In the genomic region with DNA sequence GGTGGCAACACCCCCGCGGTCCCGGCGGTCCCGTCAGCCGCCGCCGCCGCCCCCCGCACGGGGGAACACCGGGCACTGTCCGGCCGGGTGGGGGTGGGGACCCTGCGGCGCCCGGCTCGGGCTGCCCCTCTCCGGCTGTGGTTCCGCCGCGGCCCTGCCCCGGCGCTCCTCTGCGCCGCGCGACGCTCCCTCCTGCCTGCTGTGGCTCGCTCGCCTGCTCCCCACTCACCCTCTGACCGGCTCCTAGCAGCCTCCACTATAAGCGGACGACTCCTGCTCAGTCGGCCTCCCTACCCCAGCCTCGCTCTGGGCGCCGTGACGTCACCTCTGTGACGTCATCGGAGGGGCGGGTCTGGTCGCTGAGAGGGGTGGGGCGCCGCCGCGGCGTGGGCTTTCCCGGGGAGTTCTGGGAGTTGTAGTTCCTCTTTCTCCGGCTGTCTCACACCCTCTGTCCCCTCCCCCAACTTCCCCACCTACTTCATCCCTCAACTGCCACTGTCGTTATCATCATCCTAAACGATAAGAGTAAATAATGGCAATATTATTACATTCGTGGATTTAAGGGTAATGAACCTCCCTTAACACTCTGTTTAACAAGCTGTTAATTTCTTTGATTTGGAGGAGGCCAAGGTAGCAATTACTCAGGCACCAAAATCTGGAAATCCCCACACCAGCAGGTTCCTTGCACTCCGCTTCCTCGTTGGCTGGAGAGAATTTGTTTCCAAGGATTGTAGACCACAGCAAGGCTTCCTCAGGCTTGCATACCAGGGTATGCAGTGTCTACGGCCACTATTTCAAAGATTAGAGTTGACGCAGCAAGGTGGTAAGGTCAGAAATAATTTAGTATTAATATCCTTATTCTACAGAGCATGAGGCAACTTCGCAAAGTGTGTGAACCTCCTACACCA, we compare ENCODE assay signal across 8 cellular contexts. TPM values are rescaled to one million over a fixed set of nuclear protein-coding genes. Genes with fewer than 3 reads are reported as not detected.
DNase-seq lines count a peak whose midpoint lies in the region; ATAC-seq and TF ChIP-seq lines count a peak whose summit lies in the region.

A gene (minus strand): TSS at position 308 of the 908 bp plus-strand sequence. CDS start 405 bp downstream, outside the sequence.

- peaks cover 2% of the 10 kb centered on the region for H3K36me3 Mint-ChIP-seq in activated CD4-positive, alpha-beta T cell treated with anti-CD3 and anti-CD28 coated beads, Interleukin-2, amount 10 ng/mL, durations not matched to agents 7 days and 5 days (ENCODE audit: low read depth)

- H3K9me3 Mint-ChIP-seq in activated CD4-positive, alpha-beta T cell treated with anti-CD3 and anti-CD28 coated beads, Interleukin-2, amount 10 ng/mL, durations not matched to agents 7 days and 5 days = no peaks in the 10 kb centered on the region

- DNase-seq in AML-193 (lab: John Stamatoyannopoulos, UW) = peak; percentile 56 to 59
- peak; percentile 89 for DNase-seq in GM19238 (ENCODE audit: insufficient read length, low spot score)
- DNase-seq in NCI-H526 treated with DMSO at 0.1 percent for 48 hours (lab: John Stamatoyannopoulos, UW) = peak; percentile 87
- DNase-seq in activated CD4-positive, alpha-beta T cell treated with anti-CD3 and anti-CD28 coated beads, Interleukin-2, amount 10 ng/mL, durations not matched to agents 7 days and 5 days = peak; percentile 90
- DNase-seq in coronary artery (ENCODE audit: low spot score) = peak; percentile 94
- peak; percentile 96 for DNase-seq in left lobe of liver (ENCODE audit: low spot score)
- DNase-seq in stimulated activated CD4-positive, alpha-beta T cell treated with anti-CD3 and anti-CD28 coated beads, Interleukin-2, amount 100 ng/mL, for 24 hours = peak; percentile 93 to 94

- ATAC-seq in HG03457 (IDR thresholded peaks at IDR 0.05; ENCODE audit: unreplicated experiment) = peak; percentile 48
- peak; percentile 81 for ATAC-seq in left lobe of liver

- peaks cover 14% of the 10 kb centered on the region for H3K4me1 Mint-ChIP-seq in activated CD4-positive, alpha-beta T cell treated with anti-CD3 and anti-CD28 coated beads, Interleukin-2, amount 10 ng/mL, durations not matched to agents 7 days and 5 days

- peak within 1 kb of the TSS; percentile 100 for H3K27ac Mint-ChIP-seq in activated CD4-positive, alpha-beta T cell treated with anti-CD3 and anti-CD28 coated beads, Interleukin-2, amount 10 ng/mL, durations not matched to agents 7 days and 5 days

- peak within 1 kb of the TSS; percentile 98 to 99 for H3K27ac ChIP-seq in coronary artery

- CTCF ChIA-PET in activated CD4-positive, alpha-beta T cell treated with anti-CD3 and anti-CD28 coated beads, Interleukin-2, amount 10 ng/mL, durations not matched to agents 7 days and 5 days (lab: Charles Lee) = no interaction called here

- H3K27me3 Mint-ChIP-seq in activated CD4-positive, alpha-beta T cell treated with anti-CD3 and anti-CD28 coated beads, Interleukin-2, amount 10 ng/mL, durations not matched to agents 7 days and 5 days = no peaks in the 10 kb centered on the region

- H3K4me3 ChIP-seq in coronary artery = peak within 1 kb of the TSS; percentile 96

- POLR2A ChIA-PET in activated CD4-positive, alpha-beta T cell treated with anti-CD3 and anti-CD28 coated beads, Interleukin-2, amount 10 ng/mL, durations not matched to agents 7 days and 5 days (lab: Charles Lee) = no interaction called here

- no peak for TF ChIP-seq CTCF in coronary artery (IDR thresholded peaks at IDR 0.05)

- H3K4me3 Mint-ChIP-seq in activated CD4-positive, alpha-beta T cell treated with anti-CD3 and anti-CD28 coated beads, Interleukin-2, amount 10 ng/mL, durations not matched to agents 7 days and 5 days = peak within 1 kb of the TSS; percentile 97

RNA-seq across cellular contexts. Expression of the gene that starts here (rescaled TPM):
- total RNA-seq in activated CD4-positive, alpha-beta T cell treated with anti-CD3 and anti-CD28 coated beads, Interleukin-2, amount 10 ng/mL, durations not matched to agents 7 days and 5 days = 10 to 100 TPM; 34.9 to 40.3 TPM
- 33.8 TPM for total RNA-seq in left lobe of liver

Comparison
In these comparisons a context has a peak if more than half of its experiments do, and no peak if none do; other contexts are left out.
1. Peak in every context shown above with its lines: DNase-seq, ATAC-seq, H3K4me3 ChIP-seq and H3K27ac ChIP-seq.